9 cellular contexts compared by ENCODE assay signal in the genomic region with DNA sequence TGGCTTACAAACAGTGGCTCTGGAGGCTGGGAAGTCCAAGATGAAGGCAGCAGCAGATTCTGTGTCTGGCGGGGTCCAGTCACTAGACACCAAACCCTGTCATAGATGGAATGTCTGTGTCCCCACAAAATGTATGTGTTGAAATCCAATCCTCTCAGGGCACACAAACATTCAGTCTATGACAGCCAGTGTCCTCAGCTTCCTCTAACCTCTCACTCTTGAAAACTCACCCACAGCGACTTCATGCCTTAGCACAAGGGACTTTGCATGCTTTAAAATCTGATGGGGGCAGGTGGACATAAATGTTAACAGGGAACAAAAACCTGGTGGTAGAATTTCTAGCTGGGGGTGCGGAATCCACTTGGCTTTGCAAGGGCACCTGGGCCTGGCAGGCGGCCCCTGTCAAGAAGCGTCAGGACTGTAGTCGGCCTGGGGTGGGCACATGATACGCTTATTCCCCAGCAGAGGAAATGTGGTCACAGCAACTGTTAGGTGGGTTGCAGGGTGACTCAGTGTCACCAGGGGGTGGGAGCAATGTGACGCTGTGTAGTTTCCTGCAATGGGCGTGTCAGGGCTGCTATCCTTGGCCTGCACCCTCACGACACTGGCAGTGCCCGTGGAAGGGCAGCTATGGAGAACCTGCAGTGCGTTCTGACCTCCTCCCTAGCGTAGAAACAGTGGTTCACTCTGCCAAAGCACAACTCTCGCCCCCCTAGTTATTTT. TPM values are rescaled to one million over a fixed set of nuclear protein-coding genes. Genes with fewer than 3 reads are reported as not detected.
DNase-seq lines count a peak whose midpoint lies in the region; ATAC-seq and TF ChIP-seq lines count a peak whose summit lies in the region.
"Had no signal": no experiment of that assay in that cellular context is flagged by ENCODE, and none has a peak within 500 bp of the region (broad histone marks: within the 10 kb centered on the region; RNA-seq: fewer than 3 reads in every experiment).

No MANE protein-coding gene starts in this region.

- H3K27ac ChIP-seq in caudate nucleus (ENCODE audit: low read depth, low read length) (no peak overlapping the region), hepatocyte (no peak overlapping the region)

- peaks cover 71% of the 10 kb centered on the region for H3K4me1 Mint-ChIP-seq in activated naive CD8-positive, alpha-beta T cell treated with anti-CD3 and anti-CD28 coated beads, Interleukin-2, amount 10 ng/mL, durations not matched to agents 7 days and 5 days

- no peaks in the 10 kb centered on the region for H3K9me3 Mint-ChIP-seq in activated naive CD8-positive, alpha-beta T cell treated with anti-CD3 and anti-CD28 coated beads, Interleukin-2, amount 10 ng/mL, durations not matched to agents 7 days and 5 days

- peaks cover 5% of the 10 kb centered on the region for H3K4me1 ChIP-seq in hepatocyte (ENCODE audit: insufficient read depth)

- H3K27ac Mint-ChIP-seq in activated naive CD8-positive, alpha-beta T cell treated with anti-CD3 and anti-CD28 coated beads, Interleukin-2, amount 10 ng/mL, durations not matched to agents 7 days and 5 days, result peak overlapping the region; percentile 99

- POLR2A ChIA-PET in activated naive CD8-positive, alpha-beta T cell treated with anti-CD3 and anti-CD28 coated beads, Interleukin-2, amount 10 ng/mL, durations not matched to agents 7 days and 5 days (lab: Charles Lee), result interaction anchor here (1.0 to 4.6 kb wide), 9 partner anchors 8 to 263 kb away, joined by 3 to 38 read pairs (median 5); a partner anchor contains a TSS

- H3K4me2 ChIP-seq in hepatocyte, result no peak overlapping the region

- TF ChIP-seq CTCF in GM20000 (IDR thresholded peaks at IDR 0.05; ENCODE audit: extremely low read depth, missing control alignments), result no peak
- TF ChIP-seq CTCF in hepatocyte (IDR thresholded peaks at IDR 0.05; ENCODE audit: poor library complexity), result no peak

- no peaks in the 10 kb centered on the region for H3K9me2 ChIP-seq in hepatocyte (replicated peaks; ENCODE audit: insufficient read depth)

- no peaks in the 10 kb centered on the region for H3K36me3 ChIP-seq in hepatocyte (replicated peaks; ENCODE audit: insufficient read depth, low read depth)

- peaks cover 13% of the 10 kb centered on the region for H3K36me3 Mint-ChIP-seq in activated naive CD8-positive, alpha-beta T cell treated with anti-CD3 and anti-CD28 coated beads, Interleukin-2, amount 10 ng/mL, durations not matched to agents 7 days and 5 days

- H3K4me3 Mint-ChIP-seq in activated naive CD8-positive, alpha-beta T cell treated with anti-CD3 and anti-CD28 coated beads, Interleukin-2, amount 10 ng/mL, durations not matched to agents 7 days and 5 days, result peak overlapping the region; percentile 82

- no peaks in the 10 kb centered on the region for H3K27me3 ChIP-seq in hepatocyte

- DNase-seq in GF-D8 (lab: John Stamatoyannopoulos, UW) (peak; percentile 37), MV-4-11 (lab: John Stamatoyannopoulos, UW) (peak; percentile 16), GM20000 (ENCODE audit: low spot score) (no peak), occipital lobe (lab: John Stamatoyannopoulos, UW) (no peak), caudate nucleus (lab: John Stamatoyannopoulos, UW) (no peak), hepatocyte (ENCODE audit: low spot score) (no peak)
- DNase-seq in activated naive CD8-positive, alpha-beta T cell treated with anti-CD3 and anti-CD28 coated beads, Interleukin-2, amount 10 ng/mL, durations not matched to agents 7 days and 5 days, result peak; percentile 76
- DNase-seq in stimulated activated CD4-positive, alpha-beta T cell treated with anti-CD3 and anti-CD28 coated beads, Interleukin-2, amount 100 ng/mL, for 4 hours (ENCODE audit: low read depth), result peak; percentile 60
- DNase-seq: hypothalamus had no signal

- H2AFZ ChIP-seq in hepatocyte, result no peak overlapping the region

- H4K20me1 ChIP-seq in hepatocyte (ENCODE audit: insufficient read depth, poor library complexity, severe bottlenecking), result no peaks in the 10 kb centered on the region

- no peaks in the 10 kb centered on the region for H3K27me3 Mint-ChIP-seq in activated naive CD8-positive, alpha-beta T cell treated with anti-CD3 and anti-CD28 coated beads, Interleukin-2, amount 10 ng/mL, durations not matched to agents 7 days and 5 days

- no peaks in the 10 kb centered on the region for H3K9me3 ChIP-seq in hepatocyte (ENCODE audit: low read depth)

- WGBS in hepatocyte (ENCODE audit: low lambda C conversion rate, missing lambda C conversion rate), result 97% methylated on average over 14 of the region's 14 CpGs

- H3K4me3 ChIP-seq in hepatocyte, result no peak overlapping the region

- ATAC-seq in activated naive CD8-positive, alpha-beta T cell treated with anti-CD3 and anti-CD28 coated beads, Interleukin-2, amount 10 ng/mL, durations not matched to agents 7 days and 5 days (ENCODE audit: low read depth), result peak; percentile 89

- H3K79me2 ChIP-seq in hepatocyte, result peaks cover 6% of the 10 kb centered on the region

RNA-seq across cellular contexts. Expression of a gene that starts 17.7 kb away (rescaled TPM):
- 10 to 100 TPM; 80.5 to 80.9 TPM for total RNA-seq in activated naive CD8-positive, alpha-beta T cell treated with anti-CD3 and anti-CD28 coated beads, Interleukin-2, amount 10 ng/mL, durations not matched to agents 7 days and 5 days
- 1.4 TPM for total RNA-seq in occipital lobe
- total RNA-seq in hepatocyte, result 4.2 and 4.7 TPM in 2 replicates
- 8.6 and 11.8 TPM in 2 replicates for polyA plus RNA-seq in hepatocyte

Comparison
In these comparisons a context has a peak if more than half of its experiments do, and no peak if none do; other contexts are left out.
1. DNase-seq: peak in GF-D8 (single experiment), MV-4-11 (single experiment), activated naive CD8-positive, alpha-beta T cell treated with anti-CD3 and anti-CD28 coated beads, Interleukin-2, amount 10 ng/mL, durations not matched to agents 7 days and 5 days (single experiment) and stimulated activated CD4-positive, alpha-beta T cell treated with anti-CD3 and anti-CD28 coated beads, Interleukin-2, amount 100 ng/mL, for 4 hours (single experiment); none in GM20000 (single experiment), occipital lobe (single experiment), caudate nucleus (0 of 61) and hepatocyte (single experiment).
2. RNA of a gene that starts 17.7 kb away (total RNA-seq): 80.5 to 80.9 TPM in activated naive CD8-positive, alpha-beta T cell treated with anti-CD3 and anti-CD28 coated beads, Interleukin-2, amount 10 ng/mL, durations not matched to agents 7 days and 5 days; 4.2 to 4.7 TPM in hepatocyte and 1.4 TPM in occipital lobe (single experiment); every median in the first group is over 10 times any median in the second.